In genomic region chr10:32379314-32379949, GRCh38 we compare ENCODE assay signal across 1 cellular context.
TF ChIP-seq lines count a peak whose summit lies in the region.

No MANE protein-coding gene starts in this region.

TF ChIP-seq in IMR-90, 13 proteins besides CTCF, POLR2A, EP300 and RAD21:
- no peak for TF ChIP-seq MAZ (IDR thresholded peaks at IDR 0.05; ENCODE audit: borderline replicate concordance, low read depth, low read length)
- TF ChIP-seq MAFK (IDR thresholded peaks at IDR 0.05; ENCODE audit: low read depth, low read length) = 0 out of 2 replicates have a peak, but pooled peaks have one; percentile 19
